Comparison of ENCODE assay signal across 2 cellular contexts in genomic region chr19:38433268-38433733, GRCh38.
TF ChIP-seq lines count a peak whose summit lies in the region.

Gene RYR1, plus strand, starts transcription at chr19:38433691. Its CDS starts 139 bp downstream, at chr19:38433830.

TF ChIP-seq in SK-N-SH, 30 proteins besides CTCF, POLR2A, EP300 and RAD21:
- peak; percentile 80 for TF ChIP-seq REST (IDR thresholded peaks at IDR 0.05; ENCODE audit: low read depth, low read length)
- TF ChIP-seq POLR2AphosphoS5 (IDR thresholded peaks at IDR 0.05; ENCODE audit: low read depth, low read length), result no peak
- no peak for TF ChIP-seq FOXJ3 (CRISPR knock-in tag; IDR thresholded peaks at IDR 0.05)
- TF ChIP-seq ELF1 (IDR thresholded peaks at IDR 0.05), result no peak

TF ChIP-seq in GM12878, 131 proteins besides CTCF, POLR2A, EP300 and RAD21 (continued from another document):
- peak; percentile 62; the same call in 1 of the 2 replicates for TF ChIP-seq REST (IDR thresholded peaks at IDR 0.05; ENCODE audit: low read depth, low read length)
